In genomic region chr6:29494131-29494530, GRCh38 we compare ENCODE assay signal across 1 cellular context.
TF ChIP-seq lines count a peak whose summit lies in the region.

No MANE protein-coding gene starts in this region.

TF ChIP-seq in K562, 482 proteins besides CTCF, POLR2A, EP300 and RAD21:
- TF ChIP-seq JUN (IDR thresholded peaks at IDR 0.05; ENCODE audit: borderline replicate concordance, low read depth, low read length) = no peak
- TF ChIP-seq JUN (CRISPR knock-in tag; IDR thresholded peaks at IDR 0.05; ENCODE audit: borderline replicate concordance) = no peak
- TF ChIP-seq ZNF507 (tag; conservative IDR thresholded peaks at IDR 0.05) = no peak
- no peak for TF ChIP-seq TRIM28 (IDR thresholded peaks at IDR 0.05)
- no peak for TF ChIP-seq HNRNPL (IDR thresholded peaks at IDR 0.05; ENCODE audit: low read depth, low read length)
- no peak for TF ChIP-seq TOE1 (IDR thresholded peaks at IDR 0.05; ENCODE audit: borderline replicate concordance)
- TF ChIP-seq TOE1 (CRISPR knock-in tag; IDR thresholded peaks at IDR 0.05; ENCODE audit: borderline replicate concordance, low read depth) = no peak
- TF ChIP-seq ZNF512 (tag; IDR thresholded peaks at IDR 0.05) = no peak
- 0 out of 2 replicates have a peak, but pooled peaks have one; percentile 65 for TF ChIP-seq ZNF165 (CRISPR knock-in tag; IDR thresholded peaks at IDR 0.05; ENCODE audit: borderline replicate concordance)
- no peak for TF ChIP-seq MLLT1 (IDR thresholded peaks at IDR 0.05)
- TF ChIP-seq ATF7 (IDR thresholded peaks at IDR 0.05) = no peak
- no peak for TF ChIP-seq ZFX (CRISPR knock-in tag; IDR thresholded peaks at IDR 0.05)
- TF ChIP-seq NELFE (IDR thresholded peaks at IDR 0.05; ENCODE audit: insufficient read depth, insufficient read length) = no peak
- no peak for TF ChIP-seq ERF (CRISPR knock-in tag; IDR thresholded peaks at IDR 0.05)
- peak; percentile 77; the same call in 1 of the 2 replicates for TF ChIP-seq RREB1 (CRISPR knock-in tag; IDR thresholded peaks at IDR 0.05)
- TF ChIP-seq GMEB1 (CRISPR knock-in tag; IDR thresholded peaks at IDR 0.05) = peak; percentile 33; the same call in 1 of the 2 replicates
- TF ChIP-seq ZNF695 (CRISPR knock-in tag; IDR thresholded peaks at IDR 0.05) = no peak
- TF ChIP-seq STAT5B (CRISPR knock-in tag; IDR thresholded peaks at IDR 0.05) = no peak
- no peak for TF ChIP-seq ZBTB49 (CRISPR knock-in tag; IDR thresholded peaks at IDR 0.05; ENCODE audit: borderline replicate concordance)
- no peak for TF ChIP-seq FOXA1 (IDR thresholded peaks at IDR 0.05; ENCODE audit: borderline replicate concordance)
- 0 out of 2 replicates have a peak, but pooled peaks have one; percentile 56 for TF ChIP-seq ZNF75A (CRISPR knock-in tag; IDR thresholded peaks at IDR 0.05)
- no peak for TF ChIP-seq FUS (optimal IDR thresholded peaks at IDR 0.05; ENCODE audit: low read depth, low read length)
- no peak for TF ChIP-seq ZNF232 (CRISPR knock-in tag; IDR thresholded peaks at IDR 0.05)
- TF ChIP-seq ZNF766 (CRISPR knock-in tag; conservative IDR thresholded peaks at IDR 0.05) = peak; percentile 86
- TF ChIP-seq HMGN3 (IDR thresholded peaks at IDR 0.05; ENCODE audit: borderline replicate concordance, extremely low read depth, insufficient read length, low read depth, low read length) = no peak
- TF ChIP-seq ZNF449 (CRISPR knock-in tag; IDR thresholded peaks at IDR 0.05) = peak; percentile 60; the same call in 1 of the 2 replicates
- TF ChIP-seq KLF1 (tag; IDR thresholded peaks at IDR 0.05) = no peak
- peak; percentile 27 for TF ChIP-seq TFE3 (CRISPR knock-in tag; IDR thresholded peaks at IDR 0.05)
- TF ChIP-seq POLR2G (IDR thresholded peaks at IDR 0.05; ENCODE audit: low read depth, low read length) = no peak
- TF ChIP-seq SAP30 (IDR thresholded peaks at IDR 0.05; ENCODE audit: borderline replicate concordance, insufficient read depth, low read depth, low read length, poor library complexity, severe bottlenecking) = no peak
- TF ChIP-seq SRSF7 (optimal IDR thresholded peaks at IDR 0.05; ENCODE audit: low read depth, low read length) = no peak
- TF ChIP-seq ZNF780A (CRISPR knock-in tag; IDR thresholded peaks at IDR 0.05) = no peak
- no peak for TF ChIP-seq MAFK (IDR thresholded peaks at IDR 0.05; ENCODE audit: low read length)
- TF ChIP-seq SIRT6 (IDR thresholded peaks at IDR 0.05; ENCODE audit: low read depth, low read length) = no peak
- TF ChIP-seq JUNB (CRISPR knock-in tag; conservative IDR thresholded peaks at IDR 0.05) = no peak
- TF ChIP-seq TCF3 (CRISPR knock-in tag; IDR thresholded peaks at IDR 0.05) = no peak
- TF ChIP-seq IRF2 (CRISPR knock-in tag; IDR thresholded peaks at IDR 0.05) = no peak
